In genomic region chr13:70042193-70042592, GRCh38 we compare ENCODE assay signal across 31 cellular contexts.
DNase-seq lines count a peak whose midpoint lies in the region; ATAC-seq lines count a peak whose summit lies in the region.
"Had no signal": no experiment of that assay in that cellular context is flagged by ENCODE, and none has a peak within 500 bp of the region (broad histone marks: within the 10 kb centered on the region; RNA-seq: fewer than 3 reads in every experiment).

No MANE protein-coding gene starts in this region.

- intact Hi-C loops in activated T-helper 2 cell treated with anti-CD3 and anti-CD28 coated beads, Interferon-gamma antibody, Interleukin-2, Interleukin-4, amounts not matched to agents 10 μg/mL and 5 μg/mL and 100 μg/mL, durations not matched to agents 14 hours and 24 hours and 36 hours (cut with micrococcal nuclease) = no loop called here

- DNase-seq in activated T-helper 2 cell treated with anti-CD3 and anti-CD28 coated beads, Interferon-gamma antibody, Interleukin-2, Interleukin-4, amounts not matched to agents 10 μg/mL and 5 μg/mL and 100 μg/mL, durations not matched to agents 14 hours and 24 hours and 36 hours (ENCODE audit: low spot score) = no peak
- DNase-seq in DMS153 treated with DMSO at 0.1 percent for 48 hours (lab: John Stamatoyannopoulos, UW; ENCODE audit: unreplicated experiment) (no peak), NAMALWA (ENCODE audit: low spot score) (no peak)
- DNase-seq: activated CD4-positive, alpha-beta T cell treated with anti-CD3 and anti-CD28 coated beads, Interleukin-2, amount 50 U/mL, for 4 hours; activated CD4-positive, CD25-positive, alpha-beta regulatory T cell; activated naive CD4-positive, alpha-beta T cell treated with anti-CD3 and anti-CD28 coated beads for 36 hours; activated T-cell treated with anti-CD3 and anti-CD28 coated beads, Interleukin-2, amount 50 U/mL, for 72 hours; adrenal gland; Calu3; cerebellar nuclear complex; gastrocnemius medialis; hypothalamus; immature natural killer cell; KG1; MM.1S; NCI-H1417 treated with DMSO at 0.1 percent for 48 hours; NCI-H446; NCI-H774; posterior cingulate gyrus; right lobe of liver; stimulated activated CD4-positive, alpha-beta T cell treated with anti-CD3 and anti-CD28 coated beads, Interleukin-12 subunit alpha, Interleukin-12 subunit beta, amount 100 ng/mL, for 4 hours; stimulated activated CD4-positive, alpha-beta T cell treated with anti-CD3 and anti-CD28 coated beads, Interleukin-4, amount 100 ng/mL, for 24 hours; substantia nigra; T-helper 1 cell had no signal

- H3K27me3 Mint-ChIP-seq in activated T-helper 17 cell treated with anti-CD3 and anti-CD28 coated beads, Interleukin-2, amount 50 U/mL, for 72 hours = no peaks in the 10 kb centered on the region
- H3K27me3 Mint-ChIP-seq in activated T-helper 2 cell treated with anti-CD3 and anti-CD28 coated beads, Interferon-gamma antibody, Interleukin-2, Interleukin-4, amounts not matched to agents 10 μg/mL and 5 μg/mL and 100 μg/mL, durations not matched to agents 14 hours and 24 hours and 36 hours (ENCODE audit: low read depth) = no peaks in the 10 kb centered on the region
- H3K27me3 Mint-ChIP-seq: brain had no signal

- peaks cover 10% of the 10 kb centered on the region for H3K9me3 Mint-ChIP-seq in activated T-helper 17 cell treated with anti-CD3 and anti-CD28 coated beads, Interleukin-2, amount 50 U/mL, for 72 hours
- H3K9me3 Mint-ChIP-seq in activated T-helper 2 cell treated with anti-CD3 and anti-CD28 coated beads, Interferon-gamma antibody, Interleukin-2, Interleukin-4, amounts not matched to agents 10 μg/mL and 5 μg/mL and 100 μg/mL, durations not matched to agents 14 hours and 24 hours and 36 hours = peaks cover 31% of the 10 kb centered on the region
- H3K9me3 Mint-ChIP-seq: brain had no signal

- H3K4me3 Mint-ChIP-seq in activated T-helper 17 cell treated with anti-CD3 and anti-CD28 coated beads, Interleukin-2, amount 50 U/mL, for 72 hours = no peak overlapping the region
- H3K4me3 Mint-ChIP-seq in activated T-helper 2 cell treated with anti-CD3 and anti-CD28 coated beads, Interferon-gamma antibody, Interleukin-2, Interleukin-4, amounts not matched to agents 10 μg/mL and 5 μg/mL and 100 μg/mL, durations not matched to agents 14 hours and 24 hours and 36 hours (ENCODE audit: low read depth) = no peak overlapping the region
- H3K4me3 Mint-ChIP-seq: activated naive CD4-positive, alpha-beta T cell treated with anti-CD3 and anti-CD28 coated beads for 36 hours; activated T-cell treated with anti-CD3 and anti-CD28 coated beads, Interleukin-2, amount 50 U/mL, for 72 hours; brain; immature natural killer cell; stimulated activated effector memory CD8-positive, alpha-beta T cell treated with anti-CD3 and anti-CD28 coated beads, Interleukin-12 subunit alpha, Interleukin-12 subunit beta, amount 100 ng/mL, for 72 hours had no signal

- ATAC-seq in GM21390 (IDR thresholded peaks at IDR 0.05; ENCODE audit: unreplicated experiment) = peak; percentile 48
- peak; percentile 40 for ATAC-seq in HG02852 (IDR thresholded peaks at IDR 0.05; ENCODE audit: unreplicated experiment)
- peak; percentile 76 for ATAC-seq in HG03378 (IDR thresholded peaks at IDR 0.05; ENCODE audit: unreplicated experiment)
- ATAC-seq in activated T-helper 17 cell treated with anti-CD3 and anti-CD28 coated beads, Interleukin-2, amount 50 U/mL, for 72 hours (replicated peaks) = no peak
- ATAC-seq: activated T-cell treated with anti-CD3 and anti-CD28 coated beads, Interleukin-2, amount 50 U/mL, for 72 hours; gastrocnemius medialis; left lobe of liver; right lobe of liver; stimulated activated effector memory CD8-positive, alpha-beta T cell treated with anti-CD3 and anti-CD28 coated beads, Interleukin-12 subunit alpha, Interleukin-12 subunit beta, amount 100 ng/mL, for 72 hours had no signal

- no peaks in the 10 kb centered on the region for H3K4me1 Mint-ChIP-seq in activated T-helper 17 cell treated with anti-CD3 and anti-CD28 coated beads, Interleukin-2, amount 50 U/mL, for 72 hours
- no peaks in the 10 kb centered on the region for H3K4me1 Mint-ChIP-seq in activated T-helper 2 cell treated with anti-CD3 and anti-CD28 coated beads, Interferon-gamma antibody, Interleukin-2, Interleukin-4, amounts not matched to agents 10 μg/mL and 5 μg/mL and 100 μg/mL, durations not matched to agents 14 hours and 24 hours and 36 hours (ENCODE audit: low read depth)
- H3K4me1 Mint-ChIP-seq: brain; immature natural killer cell; stimulated activated effector memory CD8-positive, alpha-beta T cell treated with anti-CD3 and anti-CD28 coated beads, Interleukin-12 subunit alpha, Interleukin-12 subunit beta, amount 100 ng/mL, for 72 hours had no signal

- H3K36me3 Mint-ChIP-seq in activated T-helper 17 cell treated with anti-CD3 and anti-CD28 coated beads, Interleukin-2, amount 50 U/mL, for 72 hours (ENCODE audit: low read depth) = no peaks in the 10 kb centered on the region
- H3K36me3 Mint-ChIP-seq in activated T-helper 2 cell treated with anti-CD3 and anti-CD28 coated beads, Interferon-gamma antibody, Interleukin-2, Interleukin-4, amounts not matched to agents 10 μg/mL and 5 μg/mL and 100 μg/mL, durations not matched to agents 14 hours and 24 hours and 36 hours (ENCODE audit: low read depth) = no peaks in the 10 kb centered on the region
- H3K36me3 Mint-ChIP-seq: brain; stimulated activated effector memory CD8-positive, alpha-beta T cell treated with anti-CD3 and anti-CD28 coated beads, Interleukin-12 subunit alpha, Interleukin-12 subunit beta, amount 100 ng/mL, for 72 hours had no signal

- H3K27ac Mint-ChIP-seq in activated T-helper 17 cell treated with anti-CD3 and anti-CD28 coated beads, Interleukin-2, amount 50 U/mL, for 72 hours = no peak overlapping the region
- no peak overlapping the region for H3K27ac Mint-ChIP-seq in activated T-helper 2 cell treated with anti-CD3 and anti-CD28 coated beads, Interferon-gamma antibody, Interleukin-2, Interleukin-4, amounts not matched to agents 10 μg/mL and 5 μg/mL and 100 μg/mL, durations not matched to agents 14 hours and 24 hours and 36 hours
- H3K27ac Mint-ChIP-seq: activated naive CD4-positive, alpha-beta T cell treated with anti-CD3 and anti-CD28 coated beads for 36 hours; activated T-cell treated with anti-CD3 and anti-CD28 coated beads, Interleukin-2, amount 50 U/mL, for 72 hours; brain; immature natural killer cell; stimulated activated effector memory CD8-positive, alpha-beta T cell treated with anti-CD3 and anti-CD28 coated beads, Interleukin-12 subunit alpha, Interleukin-12 subunit beta, amount 100 ng/mL, for 72 hours had no signal
